In the genomic region with DNA sequence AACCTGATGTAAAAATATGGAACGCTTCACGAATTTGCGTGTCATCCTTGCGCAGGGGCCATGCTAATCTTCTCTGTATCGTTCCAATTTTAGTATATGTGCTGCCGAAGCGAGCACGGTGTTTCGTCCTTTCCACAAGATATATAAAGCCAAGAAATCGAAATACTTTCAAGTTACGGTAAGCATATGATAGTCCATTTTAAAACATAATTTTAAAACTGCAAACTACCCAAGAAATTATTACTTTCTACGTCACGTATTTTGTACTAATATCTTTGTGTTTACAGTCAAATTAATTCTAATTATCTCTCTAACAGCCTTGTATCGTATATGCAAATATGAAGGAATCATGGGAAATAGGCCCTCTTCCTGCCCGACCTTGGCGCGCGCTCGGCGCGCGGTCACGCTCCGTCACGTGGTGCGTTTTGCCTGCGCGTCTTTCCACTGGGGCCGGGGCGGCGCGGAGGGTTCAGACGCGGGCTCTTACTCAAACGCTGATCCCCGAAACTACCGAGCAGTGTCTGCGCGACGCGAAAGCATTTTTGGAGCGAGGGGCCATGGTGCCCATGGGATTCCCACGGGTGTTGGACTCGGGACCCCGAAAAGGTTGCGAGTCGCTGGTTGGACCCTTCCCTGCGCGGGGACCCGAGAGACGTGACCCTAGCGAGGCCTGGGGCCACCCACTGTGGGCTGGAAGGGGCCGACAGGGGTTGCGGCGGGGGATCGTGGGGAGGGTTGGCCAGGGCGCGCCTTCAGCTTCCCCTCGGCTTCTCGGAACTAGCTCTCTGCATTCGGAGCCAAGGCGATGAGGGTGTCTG, we compare ENCODE assay signal across 8 cellular contexts.
DNase-seq lines count a peak whose midpoint lies in the region; ATAC-seq, FAIRE-seq and TF ChIP-seq lines count a peak whose summit lies in the region.

A gene (minus strand): TSS at position 117 of the 818 bp plus-strand sequence.

- ATAC-seq in GM19025 (IDR thresholded peaks at IDR 0.05; ENCODE audit: low read depth, unreplicated experiment) (peak; percentile 79), HG03280 (IDR thresholded peaks at IDR 0.05; ENCODE audit: unreplicated experiment) (peak; percentile 84)
- peak; percentile 91 for ATAC-seq in central memory CD8-positive, alpha-beta T cell (replicated peaks; ENCODE audit: extremely low read depth, poor library complexity, severe bottlenecking)

- peak; percentile 89 for FAIRE-seq in islet of Langerhans (lab: Jason Lieb, UNC)

- no peak for TF ChIP-seq CTCF in AG09309 (IDR thresholded peaks at IDR 0.05; ENCODE audit: control insufficient read depth, insufficient read depth, low read depth, low read length, missing control alignments)

- H3K9me3 Mint-ChIP-seq in central memory CD8-positive, alpha-beta T cell, result no peaks in the 10 kb centered on the region

- peak; percentile 78 for DNase-seq in AG09309 (ENCODE audit: low read depth)
- peak; percentile 75 for DNase-seq in NCI-H345 treated with DMSO at 0.1 percent for 48 hours (lab: John Stamatoyannopoulos, UW; ENCODE audit: unreplicated experiment)
- peak; percentile 94 for DNase-seq in activated CD4-positive, CD25-positive, alpha-beta regulatory T cell treated with anti-CD3 and anti-CD28 coated beads, Interleukin-2, amount 50 U/mL, for 16 hours (ENCODE audit: low read depth, low spot score)
- peak; percentile 91 to 94 for DNase-seq in central memory CD8-positive, alpha-beta T cell (ENCODE audit: low spot score in 2 of 2)
- DNase-seq in stimulated activated CD4-positive, alpha-beta T cell treated with anti-CD3 and anti-CD28 coated beads, Interleukin-12 subunit alpha, Interleukin-12 subunit beta, amount 100 ng/mL, for 24 hours (ENCODE audit: low read depth in 2 of 2), result peak; percentile 91 to 92

- peaks cover 21% of the 10 kb centered on the region for H3K36me3 Mint-ChIP-seq in central memory CD8-positive, alpha-beta T cell (ENCODE audit: insufficient read depth)

- H3K4me1 Mint-ChIP-seq in central memory CD8-positive, alpha-beta T cell, result peaks cover 34% of the 10 kb centered on the region

- peak within 1 kb of the TSS; percentile 100 for H3K27ac Mint-ChIP-seq in central memory CD8-positive, alpha-beta T cell (ENCODE audit: low read depth)

- H3K4me3 Mint-ChIP-seq in central memory CD8-positive, alpha-beta T cell, result peak within 1 kb of the TSS; percentile 91

- H3K27me3 Mint-ChIP-seq in central memory CD8-positive, alpha-beta T cell, result peaks cover 11% of the 10 kb centered on the region

- H3K4me3 ChIP-seq in AG09309 (ENCODE audit: control insufficient read depth, low read depth, low read length), result peak within 1 kb of the TSS; percentile 92

Comparison
In these comparisons a context has a peak if more than half of its experiments do, and no peak if none do; other contexts are left out.
1. Peak in every context shown above with its lines: DNase-seq, ATAC-seq and H3K4me3 ChIP-seq.